In genomic region chr11:120337133-120337895, GRCh38 we compare ENCODE assay signal across 1 cellular context.
TF ChIP-seq lines count a peak whose summit lies in the region.

No MANE protein-coding gene starts in this region.

TF ChIP-seq in GM23338, 12 proteins besides CTCF, POLR2A, EP300 and RAD21 (continued from another document):
- TF ChIP-seq REST (IDR thresholded peaks at IDR 0.05; ENCODE audit: unreplicated experiment) (no peak), ETS1 (IDR thresholded peaks at IDR 0.05) (no peak), ZNF114 (CRISPR knock-in tag; IDR thresholded peaks at IDR 0.05) (no peak), CREB1 (CRISPR knock-in tag; IDR thresholded peaks at IDR 0.05; ENCODE audit: low read depth) (no peak)
